1 cellular context compared by ENCODE assay signal in genomic region chr22:33832558-33833151, GRCh38.
TF ChIP-seq lines count a peak whose summit lies in the region.

No MANE protein-coding gene starts in this region.

TF ChIP-seq in GM23338, 12 proteins besides CTCF, POLR2A, EP300 and RAD21 (continued from another document):
- TF ChIP-seq NANOG (IDR thresholded peaks at IDR 0.05; ENCODE audit: borderline replicate concordance) (no peak), CREB1 (CRISPR knock-in tag; IDR thresholded peaks at IDR 0.05; ENCODE audit: low read depth) (no peak), ETS1 (IDR thresholded peaks at IDR 0.05) (no peak), POLR2AphosphoS5 (IDR thresholded peaks at IDR 0.05; ENCODE audit: low read depth) (no peak), JUNB (IDR thresholded peaks at IDR 0.05; ENCODE audit: unreplicated experiment) (no peak)
- TF ChIP-seq, protein P1, sequence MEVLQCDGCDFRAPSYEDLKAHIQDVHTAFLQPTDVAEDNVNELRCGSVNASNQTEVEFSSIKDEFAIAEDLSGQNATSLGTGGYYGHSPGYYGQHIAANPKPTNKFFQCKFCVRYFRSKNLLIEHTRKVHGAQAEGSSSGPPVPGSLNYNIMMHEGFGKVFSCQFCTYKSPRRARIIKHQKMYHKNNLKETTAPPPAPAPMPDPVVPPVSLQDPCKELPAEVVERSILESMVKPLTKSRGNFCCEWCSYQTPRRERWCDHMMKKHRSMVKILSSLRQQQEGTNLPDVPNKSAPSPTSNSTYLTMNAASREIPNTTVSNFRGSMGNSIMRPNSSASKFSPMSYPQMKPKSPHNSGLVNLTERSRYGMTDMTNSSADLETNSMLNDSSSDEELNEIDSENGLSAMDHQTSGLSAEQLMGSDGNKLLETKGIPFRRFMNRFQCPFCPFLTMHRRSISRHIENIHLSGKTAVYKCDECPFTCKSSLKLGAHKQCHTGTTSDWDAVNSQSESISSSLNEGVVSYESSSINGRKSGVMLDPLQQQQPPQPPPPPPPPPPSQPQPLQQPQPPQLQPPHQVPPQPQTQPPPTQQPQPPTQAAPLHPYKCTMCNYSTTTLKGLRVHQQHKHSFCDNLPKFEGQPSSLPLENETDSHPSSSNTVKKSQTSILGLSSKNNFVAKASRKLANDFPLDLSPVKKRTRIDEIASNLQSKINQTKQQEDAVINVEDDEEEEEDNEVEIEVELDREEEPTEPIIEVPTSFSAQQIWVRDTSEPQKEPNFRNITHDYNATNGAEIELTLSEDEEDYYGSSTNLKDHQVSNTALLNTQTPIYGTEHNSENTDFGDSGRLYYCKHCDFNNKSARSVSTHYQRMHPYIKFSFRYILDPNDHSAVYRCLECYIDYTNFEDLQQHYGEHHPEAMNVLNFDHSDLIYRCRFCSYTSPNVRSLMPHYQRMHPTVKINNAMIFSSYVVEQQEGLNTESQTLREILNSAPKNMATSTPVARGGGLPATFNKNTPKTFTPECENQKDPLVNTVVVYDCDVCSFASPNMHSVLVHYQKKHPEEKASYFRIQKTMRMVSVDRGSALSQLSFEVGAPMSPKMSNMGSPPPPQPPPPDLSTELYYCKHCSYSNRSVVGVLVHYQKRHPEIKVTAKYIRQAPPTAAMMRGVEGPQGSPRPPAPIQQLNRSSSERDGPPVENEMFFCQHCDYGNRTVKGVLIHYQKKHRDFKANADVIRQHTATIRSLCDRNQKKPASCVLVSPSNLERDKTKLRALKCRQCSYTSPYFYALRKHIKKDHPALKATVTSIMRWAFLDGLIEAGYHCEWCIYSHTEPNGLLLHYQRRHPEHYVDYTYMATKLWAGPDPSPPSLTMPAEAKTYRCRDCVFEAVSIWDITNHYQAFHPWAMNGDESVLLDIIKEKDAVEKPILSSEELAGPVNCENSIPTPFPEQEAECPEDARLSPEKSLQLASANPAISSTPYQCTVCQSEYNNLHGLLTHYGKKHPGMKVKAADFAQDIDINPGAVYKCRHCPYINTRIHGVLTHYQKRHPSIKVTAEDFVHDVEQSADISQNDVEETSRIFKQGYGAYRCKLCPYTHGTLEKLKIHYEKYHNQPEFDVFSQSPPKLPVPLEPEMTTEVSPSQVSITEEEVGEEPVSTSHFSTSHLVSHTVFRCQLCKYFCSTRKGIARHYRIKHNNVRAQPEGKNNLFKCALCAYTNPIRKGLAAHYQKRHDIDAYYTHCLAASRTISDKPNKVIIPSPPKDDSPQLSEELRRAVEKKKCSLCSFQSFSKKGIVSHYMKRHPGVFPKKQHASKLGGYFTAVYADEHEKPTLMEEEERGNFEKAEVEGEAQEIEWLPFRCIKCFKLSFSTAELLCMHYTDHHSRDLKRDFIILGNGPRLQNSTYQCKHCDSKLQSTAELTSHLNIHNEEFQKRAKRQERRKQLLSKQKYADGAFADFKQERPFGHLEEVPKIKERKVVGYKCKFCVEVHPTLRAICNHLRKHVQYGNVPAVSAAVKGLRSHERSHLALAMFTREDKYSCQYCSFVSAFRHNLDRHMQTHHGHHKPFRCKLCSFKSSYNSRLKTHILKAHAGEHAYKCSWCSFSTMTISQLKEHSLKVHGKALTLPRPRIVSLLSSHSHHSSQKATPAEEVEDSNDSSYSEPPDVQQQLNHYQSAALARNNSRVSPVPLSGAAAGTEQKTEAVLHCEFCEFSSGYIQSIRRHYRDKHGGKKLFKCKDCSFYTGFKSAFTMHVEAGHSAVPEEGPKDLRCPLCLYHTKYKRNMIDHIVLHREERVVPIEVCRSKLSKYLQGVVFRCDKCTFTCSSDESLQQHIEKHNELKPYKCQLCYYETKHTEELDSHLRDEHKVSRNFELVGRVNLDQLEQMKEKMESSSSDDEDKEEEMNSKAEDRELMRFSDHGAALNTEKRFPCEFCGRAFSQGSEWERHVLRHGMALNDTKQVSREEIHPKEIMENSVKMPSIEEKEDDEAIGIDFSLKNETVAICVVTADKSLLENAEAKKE (CRISPR knock-in tag; IDR thresholded peaks at IDR 0.05): no peak
